ENCODE assay signal across 12 cellular contexts in genomic region chr1:61183471-61184034, GRCh38.
DNase-seq lines count a peak whose midpoint lies in the region; ATAC-seq, FAIRE-seq and TF ChIP-seq lines count a peak whose summit lies in the region.
"Had no signal": no experiment of that assay in that cellular context is flagged by ENCODE, and none has a peak within 500 bp of the region (broad histone marks: within the 10 kb centered on the region; RNA-seq: fewer than 3 reads in every experiment).

No MANE protein-coding gene starts in this region.

- no peaks in the 10 kb centered on the region for H3K9me1 ChIP-seq in K562 (ENCODE audit: control insufficient read depth, insufficient read depth, low read length)

- DNase-seq in G401 (ENCODE audit: low spot score), result peak; percentile 71
- DNase-seq in K562 (ENCODE audit: extremely low read depth in 1 of 4, low spot score in 3 of 4), result peak in 2 of 4 experiments; percentile 48 to 55
- peak; percentile 41 for DNase-seq in left ventricle myocardium superior
- DNase-seq in gastrocnemius medialis, result peak; percentile 59 to 65
- no peak for DNase-seq in DMS153 (lab: John Stamatoyannopoulos, UW)
- no peak for DNase-seq in AG08395 (ENCODE audit: low spot score)
- DNase-seq in activated CD4-positive, alpha-beta T cell treated with anti-CD3 and anti-CD28 coated beads, Interleukin-2, amount 10 ng/mL, durations not matched to agents 7 days and 5 days, result no peak
- DNase-seq in stimulated activated CD4-positive, alpha-beta T cell treated with anti-CD3 and anti-CD28 coated beads, Interleukin-12 subunit alpha, Interleukin-12 subunit beta, amount 100 ng/mL, for 4 hours, result no peak
- DNase-seq: activated T-cell treated with anti-CD3 and anti-CD28 coated beads, Interleukin-2, amount 50 U/mL, for 24 hours; GDM1; stimulated activated naive B cell treated with anti-CD40 and anti-IgM and Interleukin-4, amounts not matched to agents 10 μg/mL and 1 μg/mL and 100 μg/mL, for 72 hours had no signal

- ATAC-seq in K562 (peak; percentile 38), left ventricle myocardium superior (peak; percentile 73), gastrocnemius medialis (peak; percentile 51 to 65)
- ATAC-seq: stimulated activated naive B cell treated with anti-CD40 and anti-IgM and Interleukin-4, amounts not matched to agents 10 μg/mL and 1 μg/mL and 100 μg/mL, for 72 hours had no signal

- FAIRE-seq in K562 (lab: Jason Lieb, UNC), result peak; percentile 19

- no peaks in the 10 kb centered on the region for H3K36me3 Mint-ChIP-seq in activated CD4-positive, alpha-beta T cell treated with anti-CD3 and anti-CD28 coated beads, Interleukin-2, amount 10 ng/mL, durations not matched to agents 7 days and 5 days (ENCODE audit: low read depth)
- H3K36me3 Mint-ChIP-seq: memory B cell; stimulated activated naive B cell treated with anti-CD40 and anti-IgM and Interleukin-4, amounts not matched to agents 10 μg/mL and 1 μg/mL and 100 μg/mL, for 72 hours had no signal

- no peak overlapping the region for H3K27ac Mint-ChIP-seq in activated CD4-positive, alpha-beta T cell treated with anti-CD3 and anti-CD28 coated beads, Interleukin-2, amount 10 ng/mL, durations not matched to agents 7 days and 5 days
- H3K27ac Mint-ChIP-seq: activated T-cell treated with anti-CD3 and anti-CD28 coated beads, Interleukin-2, amount 50 U/mL, for 24 hours; memory B cell; stimulated activated naive B cell treated with anti-CD40 and anti-IgM and Interleukin-4, amounts not matched to agents 10 μg/mL and 1 μg/mL and 100 μg/mL, for 72 hours had no signal

- H3K4me1 Mint-ChIP-seq in activated CD4-positive, alpha-beta T cell treated with anti-CD3 and anti-CD28 coated beads, Interleukin-2, amount 10 ng/mL, durations not matched to agents 7 days and 5 days, result no peaks in the 10 kb centered on the region
- H3K4me1 Mint-ChIP-seq: memory B cell had no signal

- BruUV-seq in K562 (replicated peaks; lab: Mats Ljungman, UMichigan), result no TSS peak

- peak overlapping the region; percentile 57 for H3K4me2 ChIP-seq in K562 (ENCODE audit: insufficient read depth, low read length)

- no peaks in the 10 kb centered on the region for H3K9me3 Mint-ChIP-seq in activated CD4-positive, alpha-beta T cell treated with anti-CD3 and anti-CD28 coated beads, Interleukin-2, amount 10 ng/mL, durations not matched to agents 7 days and 5 days
- H3K9me3 Mint-ChIP-seq: activated T-cell treated with anti-CD3 and anti-CD28 coated beads, Interleukin-2, amount 50 U/mL, for 24 hours; memory B cell; stimulated activated naive B cell treated with anti-CD40 and anti-IgM and Interleukin-4, amounts not matched to agents 10 μg/mL and 1 μg/mL and 100 μg/mL, for 72 hours had no signal

- peak overlapping the region; percentile 89 for H3K27ac ChIP-seq in K562 (ENCODE audit: extremely low read depth, low read depth, low read length)
- peak overlapping the region; percentile 90 to 94 (median 92) for H3K27ac ChIP-seq in gastrocnemius medialis

- CTCF ChIA-PET in K562 (lab: Yijun Ruan, JAX; ENCODE audit: low intra/inter-chr PET ratio), result interaction anchor here (0.6 kb wide), 1 partner anchor 205 kb away, joined by 3 read pairs; no protein-coding TSS in a partner anchor
- CTCF ChIA-PET in activated CD4-positive, alpha-beta T cell treated with anti-CD3 and anti-CD28 coated beads, Interleukin-2, amount 10 ng/mL, durations not matched to agents 7 days and 5 days (lab: Charles Lee), result interaction anchor here (0.6 kb wide), 1 partner anchor 133 kb away, joined by 4 read pairs; no protein-coding TSS in a partner anchor

- WGBS in K562 (ENCODE audit: insufficient coverage, low coverage, missing lambda C conversion rate), result 53% methylated on average over 7 of the region's 8 CpGs

- H2AFZ ChIP-seq in K562 (ENCODE audit: low read depth, low read length), result peak overlapping the region; percentile 90

- H3K4me3 Mint-ChIP-seq in activated CD4-positive, alpha-beta T cell treated with anti-CD3 and anti-CD28 coated beads, Interleukin-2, amount 10 ng/mL, durations not matched to agents 7 days and 5 days, result no peak overlapping the region
- H3K4me3 Mint-ChIP-seq: activated T-cell treated with anti-CD3 and anti-CD28 coated beads, Interleukin-2, amount 50 U/mL, for 24 hours; memory B cell; stimulated activated naive B cell treated with anti-CD40 and anti-IgM and Interleukin-4, amounts not matched to agents 10 μg/mL and 1 μg/mL and 100 μg/mL, for 72 hours had no signal

- TF ChIP-seq POLR2A in K562 (conservative IDR thresholded peaks at IDR 0.05) (no peak), gastrocnemius medialis (IDR thresholded peaks at IDR 0.05) (no peak)

- H3K36me3 ChIP-seq in K562 (ENCODE audit: control insufficient read depth, insufficient read depth, low read length) (peaks cover 5% of the 10 kb centered on the region; the same call in 2 of the 3 replicates), gastrocnemius medialis (no peaks in the 10 kb centered on the region)

- H3K9ac ChIP-seq in K562 (ENCODE audit: insufficient read depth in 1 of 2, low read depth in 2 of 2, low read length in 2 of 2), result peak overlapping the region in 1 of 2 experiments; percentile 73; a peak in 3 of 4 replicates

- TF ChIP-seq CTCF in K562 (IDR thresholded peaks at IDR 0.05 in 2 of 3, conservative IDR thresholded peaks at IDR 0.05 in 1 of 3; ENCODE audit: insufficient read depth in 2 of 3, low read depth in 1 of 3, low read length in 3 of 3), result no peak
- no peak for TF ChIP-seq CTCF in gastrocnemius medialis (IDR thresholded peaks at IDR 0.05 in 4 of 5, conservative IDR thresholded peaks at IDR 0.05 in 1 of 5)

- H3K4me3 ChIP-seq in K562 (no peak overlapping the region), gastrocnemius medialis (peak overlapping the region; percentile 47 to 59 (median 58))

- no peaks in the 10 kb centered on the region for H4K20me1 ChIP-seq in K562 (replicated peaks; ENCODE audit: control insufficient read depth, insufficient read depth, low read length)

- POLR2A ChIA-PET in K562 (lab: Yijun Ruan, JAX), result interaction anchor here (1.1 to 1.9 kb wide), 5 partner anchors 9 to 44 kb away, joined by 3 to 5 read pairs (median 4); no protein-coding TSS in a partner anchor
- POLR2A ChIA-PET in activated CD4-positive, alpha-beta T cell treated with anti-CD3 and anti-CD28 coated beads, Interleukin-2, amount 10 ng/mL, durations not matched to agents 7 days and 5 days (lab: Charles Lee), result no interaction called here

- intact Hi-C loops in K562 (cut with micrococcal nuclease) (loop anchor here (5.0 kb wide), 2 partner anchors 101 to 131 kb away; partner anchors contain the start of gene NFIA), left ventricle myocardium superior (cut with micrococcal nuclease) (no loop called here), gastrocnemius medialis (cut with DNase I; ENCODE audit: low total_unique reads) (loop anchor here (2.0 to 5.0 kb wide), 7 partner anchors 41 to 269 kb away; no protein-coding TSS in a partner anchor)

- H3K9me3 ChIP-seq in K562 (replicated peaks; ENCODE audit: control insufficient read depth, insufficient read depth, low read depth, low read length) (no peaks in the 10 kb centered on the region), gastrocnemius medialis (no peaks in the 10 kb centered on the region)

- in situ Hi-C loops in G401 (cut with HindIII; ENCODE audit: low sequenced_read_pairs), result no loop called here
- in situ Hi-C loops in K562 (cut with MboI), result no loop called here
- in situ Hi-C loops in gastrocnemius medialis (cut with MboI; ENCODE audit: low sequenced_read_pairs in 4 of 4), result loop anchor here in 1 of 4 donors (10.0 kb wide), 1 partner anchor 99 kb away; the partner anchor contains the start of gene NFIA

- peaks cover 9% of the 10 kb centered on the region for H3K27me3 Mint-ChIP-seq in activated CD4-positive, alpha-beta T cell treated with anti-CD3 and anti-CD28 coated beads, Interleukin-2, amount 10 ng/mL, durations not matched to agents 7 days and 5 days
- H3K27me3 Mint-ChIP-seq: activated T-cell treated with anti-CD3 and anti-CD28 coated beads, Interleukin-2, amount 50 U/mL, for 24 hours had no signal

- TF ChIP-seq EP300 in K562 (IDR thresholded peaks at IDR 0.05; ENCODE audit: low read length), result no peak

- TF ChIP-seq RAD21 in K562 (CRISPR knock-in tag; conservative IDR thresholded peaks at IDR 0.05 in 1 of 2, IDR thresholded peaks at IDR 0.05 in 1 of 2), result no peak

- peaks cover 71% of the 10 kb centered on the region for H3K79me2 ChIP-seq in K562 (ENCODE audit: control insufficient read depth, insufficient read depth, low read length)

- H3K4me1 ChIP-seq in K562 (replicated peaks in 1 of 2; ENCODE audit: control insufficient read depth in 2 of 2, insufficient read depth in 2 of 2, low read length in 2 of 2), result peaks cover 12 to 32% of the 10 kb centered on the region in 2 experiments
- peaks cover 79 to 90% of the 10 kb centered on the region in 2 donors for H3K4me1 ChIP-seq in gastrocnemius medialis

- no peaks in the 10 kb centered on the region for H3K27me3 ChIP-seq in K562 (ENCODE audit: control insufficient read depth in 2 of 2, insufficient read depth in 2 of 2, low read length in 2 of 2)
- no peaks in the 10 kb centered on the region for H3K27me3 ChIP-seq in gastrocnemius medialis

TF ChIP-seq in K562, 482 proteins besides CTCF, POLR2A, EP300 and RAD21 (continues in another document):
- 0 out of 2 replicates have a peak, but pooled peaks have one; percentile 36 for TF ChIP-seq GTF2E2 (tag; IDR thresholded peaks at IDR 0.05)
- peak; percentile 89 for TF ChIP-seq ZBTB17 (CRISPR knock-in tag; IDR thresholded peaks at IDR 0.05)
- TF ChIP-seq ZSCAN29 (IDR thresholded peaks at IDR 0.05), result no peak
- no peak for TF ChIP-seq ZNF740 (CRISPR knock-in tag; IDR thresholded peaks at IDR 0.05)
- peak in 1 of 2 experiments; percentile 12; a peak in 1 of 4 replicates for TF ChIP-seq ZNF740 (tag; IDR thresholded peaks at IDR 0.05)
- no peak for TF ChIP-seq DIDO1 (tag; IDR thresholded peaks at IDR 0.05; ENCODE audit: low read depth)
- no peak for TF ChIP-seq CBFA2T2 (conservative IDR thresholded peaks at IDR 0.05)
- no peak for TF ChIP-seq TRIM28 (IDR thresholded peaks at IDR 0.05)

Comparison
In these comparisons a context has a peak if more than half of its experiments do, and no peak if none do; other contexts are left out.
1. DNase-seq: peak in G401 (single experiment), left ventricle myocardium superior (single experiment) and gastrocnemius medialis (2 of 2); none in DMS153 (single experiment), AG08395 (single experiment), activated CD4-positive, alpha-beta T cell treated with anti-CD3 and anti-CD28 coated beads, Interleukin-2, amount 10 ng/mL, durations not matched to agents 7 days and 5 days (single experiment) and stimulated activated CD4-positive, alpha-beta T cell treated with anti-CD3 and anti-CD28 coated beads, Interleukin-12 subunit alpha, Interleukin-12 subunit beta, amount 100 ng/mL, for 4 hours (single experiment).
2. Peak in every context shown above with its lines, with median percentiles within 50 percentile points of each other: ATAC-seq.